In the genomic region with DNA sequence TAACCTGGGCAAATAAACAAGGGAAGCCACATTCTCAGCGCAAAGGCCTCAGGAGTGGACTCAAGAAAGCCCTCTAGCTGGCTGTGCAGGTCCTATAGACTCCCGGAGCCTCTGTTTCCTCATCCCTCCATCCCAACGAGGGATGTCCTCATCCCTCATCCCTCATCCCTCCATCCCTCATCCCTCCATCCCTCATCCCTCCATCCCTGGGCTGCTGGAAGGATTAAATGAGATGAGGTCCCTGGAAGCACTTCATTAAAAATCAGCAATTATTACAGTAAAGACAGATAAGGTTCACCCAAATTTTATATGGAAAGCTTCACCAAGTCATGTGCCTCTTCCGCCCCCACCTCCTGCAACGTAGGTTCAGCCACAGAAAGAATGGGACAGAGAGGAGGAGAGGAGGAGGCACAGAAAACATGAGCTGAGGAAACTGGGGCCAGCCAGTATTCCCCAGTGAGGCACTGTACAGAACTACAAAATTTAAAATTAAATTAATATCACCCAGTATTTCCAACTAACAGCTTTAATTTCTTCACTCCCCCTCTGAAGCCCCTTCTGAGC, we compare ENCODE assay signal across 26 cellular contexts. TPM values are rescaled to one million over a fixed set of nuclear protein-coding genes. Genes with fewer than 3 reads are reported as not detected.
A peak's percentile ranks its signal among the peaks of the same experiment; 100 is the strongest.
DNase-seq lines count a peak whose midpoint lies in the region; ATAC-seq, FAIRE-seq and TF ChIP-seq lines count a peak whose summit lies in the region.
"Had no signal": no experiment of that assay in that cellular context is flagged by ENCODE, and none has a peak within 500 bp of the region (broad histone marks: within the 10 kb centered on the region; RNA-seq: fewer than 3 reads in every experiment).

No MANE protein-coding gene starts in this region.

- CTCF ChIA-PET in HEK293 (lab: Yijun Ruan, JAX) (interaction anchor here (0.7 to 7.6 kb wide), 4 partner anchors 8 to 159 kb away, joined by 3 to 155 read pairs (median 4); no protein-coding TSS in a partner anchor), GM12878 (lab: Yijun Ruan, JAX) (interaction anchor here (0.6 to 7.1 kb wide), 12 partner anchors 15 to 168 kb away, joined by 3 to 287 read pairs (median 6); a partner anchor contains a TSS)

- in situ Hi-C loops in GM12878 (cut with MboI): loop anchor here (5.0 kb wide), 1 partner anchor 106 kb away; no protein-coding TSS in a partner anchor

- intact Hi-C loops in GM12878 (cut with micrococcal nuclease; ENCODE audit: unreplicated experiment) (no loop called here), sigmoid colon (cut with DNase I) (loop anchor here (5.0 kb wide), 1 partner anchor 44 kb away; no protein-coding TSS in a partner anchor)

- FAIRE-seq in GM12878 (lab: Jason Lieb, UNC): no peak
- FAIRE-seq: A549, GM12891 had no signal

- H3K27me3 ChIP-seq in BLaER1 treated with 17β-estradiol and CSF1 and Interleukin-3, amounts not matched to agents 10 nM and 100 nM: no peaks in the 10 kb centered on the region
- H3K27me3 ChIP-seq in GM12878 (replicated peaks in 1 of 2; ENCODE audit: control insufficient read depth in 2 of 2, insufficient read depth in 2 of 2, low read length in 1 of 2): no peaks in the 10 kb centered on the region
- no peaks in the 10 kb centered on the region for H3K27me3 ChIP-seq in neutrophil
- H3K27me3 ChIP-seq in sigmoid colon: no peaks in the 10 kb centered on the region
- H3K27me3 ChIP-seq: SJSA1 had no signal

- DNase-seq in GM12878 (ENCODE audit: low read depth, low spot score) (no peak), sigmoid colon (no peak)
- DNase-seq: AML-193; CD8-positive, alpha-beta memory T cell; DMS 273 treated with DMSO at 0.1 percent for 48 hours; EL; GDM1; IMR-90; NCI-H1436; NCI-H187; NCI-H446; NCI-H524 treated with DMSO at 0.1 percent for 48 hours; PC-3; Right ventricle myocardium superior; T-cell had no signal

- RAD21 ChIA-PET in GM12878 (lab: Charles Lee; ENCODE audit: unreplicated experiment): interaction anchor here (0.7 to 7.4 kb wide), 5 partner anchors 26 to 96 kb away, joined by 3 to 163 read pairs (median 4); a partner anchor contains a TSS

- H2AFZ ChIP-seq in GM12878 (ENCODE audit: control insufficient read depth, low read depth, low read length): no peak overlapping the region

- H3K79me2 ChIP-seq in GM12878 (ENCODE audit: control insufficient read depth, insufficient read depth, low read length): peaks cover 67% of the 10 kb centered on the region

- H3K4me3 ChIP-seq in BLaER1 treated with 17β-estradiol and CSF1 and Interleukin-3, amounts not matched to agents 10 nM and 100 nM: no peak overlapping the region
- H3K4me3 ChIP-seq in HEK293 (ENCODE audit: low read depth, low read length): no peak overlapping the region
- no peak overlapping the region; the same call in 1 of the 2 replicates for H3K4me3 ChIP-seq in GM12878
- H3K4me3 ChIP-seq in neutrophil (ENCODE audit: low read depth in 1 of 2, low read length in 1 of 2): peak overlapping the region; percentile 96 to 97
- no peak overlapping the region for H3K4me3 ChIP-seq in sigmoid colon
- H3K4me3 ChIP-seq: A549, SJSA1 had no signal

- TF ChIP-seq EP300 in GM12878 (IDR thresholded peaks at IDR 0.05; ENCODE audit: borderline replicate concordance in 1 of 2, control insufficient read depth in 1 of 2, low read depth in 2 of 2, low read length in 2 of 2) (no peak), sigmoid colon (IDR thresholded peaks at IDR 0.05) (no peak)

- WGBS in GM12878 (ENCODE audit: insufficient coverage, insufficient replicate concordance, low lambda C conversion rate, missing lambda C conversion rate): 89% methylated on average over 5 of the region's 5 CpGs
- 88 to 91% methylated on average over 5 of the region's 5 CpGs for WGBS in sigmoid colon, 2 donors

- POLR2A ChIA-PET in HEK293 (lab: Yijun Ruan, JAX): no interaction called here
- POLR2A ChIA-PET in GM12878 (lab: Charles Lee): interaction anchor here (0.6 to 1.0 kb wide), 3 partner anchors 37 to 89 kb away, joined by 3 to 4 read pairs (median 3); no protein-coding TSS in a partner anchor

- no peaks in the 10 kb centered on the region for H3K9me3 ChIP-seq in BLaER1 treated with 17β-estradiol and CSF1 and Interleukin-3, amounts not matched to agents 10 nM and 100 nM (replicated peaks in 1 of 11)
- H3K9me3 ChIP-seq in HEK293 (ENCODE audit: control insufficient read depth, insufficient read depth, low read depth, low read length) (no peaks in the 10 kb centered on the region), GM12878 (replicated peaks; ENCODE audit: control insufficient read depth, insufficient read depth, low read length) (no peaks in the 10 kb centered on the region), neutrophil (no peaks in the 10 kb centered on the region), sigmoid colon (no peaks in the 10 kb centered on the region)
- H3K9me3 ChIP-seq: A549 had no signal

- no peak for TF ChIP-seq POLR2A in GM12878 (IDR thresholded peaks at IDR 0.05; ENCODE audit: low read depth, low read length)
- no peak for TF ChIP-seq POLR2A in sigmoid colon (IDR thresholded peaks at IDR 0.05)

- no peak for TF ChIP-seq CTCF in HEK293 (tag by site-specific recombination; IDR thresholded peaks at IDR 0.05)
- TF ChIP-seq CTCF in GM12878 (IDR thresholded peaks at IDR 0.05 in 2 of 3, conservative IDR thresholded peaks at IDR 0.05 in 1 of 3; ENCODE audit: control insufficient read depth in 2 of 3, extremely low read depth in 1 of 3, insufficient read depth in 1 of 3, low read depth in 3 of 3, low read length in 3 of 3): no peak
- no peak for TF ChIP-seq CTCF in neutrophil (IDR thresholded peaks at IDR 0.05)
- no peak for TF ChIP-seq CTCF in sigmoid colon (IDR thresholded peaks at IDR 0.05)

- 0 out of 22 replicates have a peak, but pooled peaks cover 0 to 4% (median 0%) of the 10 kb centered on the region in 11 experiments for H3K36me3 ChIP-seq in BLaER1 treated with 17β-estradiol and CSF1 and Interleukin-3, amounts not matched to agents 10 nM and 100 nM
- H3K36me3 ChIP-seq in HEK293 (ENCODE audit: control insufficient read depth in 2 of 2, insufficient read depth in 1 of 2, low read length in 2 of 2) (no peaks in the 10 kb centered on the region), GM12878 (ENCODE audit: control insufficient read depth in 2 of 2, insufficient read depth in 2 of 2, low read length in 1 of 2) (no peaks in the 10 kb centered on the region; a peak in 1 of 4 replicates), neutrophil (peaks cover 4% of the 10 kb centered on the region), sigmoid colon (no peaks in the 10 kb centered on the region)

- peaks cover 28 to 89% (median 76%) of the 10 kb centered on the region in 11 experiments; a peak in 21 of 22 replicates for H4K20me1 ChIP-seq in BLaER1 treated with 17β-estradiol and CSF1 and Interleukin-3, amounts not matched to agents 10 nM and 100 nM
- no peaks in the 10 kb centered on the region for H4K20me1 ChIP-seq in GM12878 (ENCODE audit: control insufficient read depth, insufficient read depth)

- SMC1A ChIA-PET in GM12878 (lab: Charles Lee; ENCODE audit: uncharacterized antibody, unreplicated experiment): interaction anchor here (0.9 to 8.1 kb wide), 5 partner anchors 21 to 99 kb away, joined by 3 to 103 read pairs (median 3); no protein-coding TSS in a partner anchor

- peak overlapping the region; percentile 30 to 100 (median 98); a peak in 21 of 22 replicates for H3K4me2 ChIP-seq in BLaER1 treated with 17β-estradiol and CSF1 and Interleukin-3, amounts not matched to agents 10 nM and 100 nM
- peak overlapping the region; percentile 30; the same call in 1 of the 2 replicates for H3K4me2 ChIP-seq in GM12878 (ENCODE audit: control insufficient read depth, insufficient read depth)
- H3K4me2 ChIP-seq: A549 had no signal

- peaks cover 75 to 88% (median 85%) of the 10 kb centered on the region in 10 experiments for H3K4me1 ChIP-seq in BLaER1 treated with 17β-estradiol and CSF1 and Interleukin-3, amounts not matched to agents 10 nM and 100 nM
- peaks cover 13% of the 10 kb centered on the region for H3K4me1 ChIP-seq in HEK293 (ENCODE audit: control insufficient read depth, insufficient read depth, low read length)
- H3K4me1 ChIP-seq in GM12878 (ENCODE audit: control insufficient read depth, insufficient read depth, low read length): peaks cover 35% of the 10 kb centered on the region
- peaks cover 75 to 80% of the 10 kb centered on the region in 2 experiments for H3K4me1 ChIP-seq in neutrophil (ENCODE audit: control insufficient read depth in 1 of 2, insufficient read depth in 1 of 2, low read depth in 1 of 2, low read length in 1 of 2)
- H3K4me1 ChIP-seq in sigmoid colon: peaks cover 0 to 78% (median 52%) of the 10 kb centered on the region in 4 donors

- no peak for TF ChIP-seq RAD21 in GM12878 (IDR thresholded peaks at IDR 0.05; ENCODE audit: insufficient read depth, low read depth, low read length)

- ATAC-seq in GM12878 (no peak), HG03565 (IDR thresholded peaks at IDR 0.05; ENCODE audit: unreplicated experiment) (no peak), GM18520 (IDR thresholded peaks at IDR 0.05; ENCODE audit: unreplicated experiment) (no peak), HG03159 (IDR thresholded peaks at IDR 0.05; ENCODE audit: unreplicated experiment) (no peak)
- ATAC-seq: A549, HCT116, PC-3, T-cell had no signal

- BruUV-seq in GM12878 (replicated peaks; lab: Mats Ljungman, UMichigan): no TSS peak

- H3K9ac ChIP-seq in BLaER1 treated with 17β-estradiol and CSF1 and Interleukin-3, amounts not matched to agents 10 nM and 100 nM: peak overlapping the region in 3 of 11 experiments; percentile 7 to 42 (median 7); a peak in 3 of 22 replicates
- H3K9ac ChIP-seq in GM12878 (ENCODE audit: control insufficient read depth, insufficient read depth, low read length): no peak overlapping the region

- peak overlapping the region in 5 of 11 experiments; percentile 6 to 77 (median 71); a peak in 7 of 22 replicates for H3K27ac ChIP-seq in BLaER1 treated with 17β-estradiol and CSF1 and Interleukin-3, amounts not matched to agents 10 nM and 100 nM
- H3K27ac ChIP-seq in HEK293 (ENCODE audit: extremely low read depth, low read depth, low read length): no peak overlapping the region
- no peak overlapping the region for H3K27ac ChIP-seq in GM12878 (ENCODE audit: control insufficient read depth, insufficient read depth)
- H3K27ac ChIP-seq in neutrophil: peak overlapping the region; percentile 96
- peak overlapping the region in 1 of 4 donors; percentile 34 for H3K27ac ChIP-seq in sigmoid colon
- H3K27ac ChIP-seq: A549, C4-2B, SJSA1 had no signal

RNA-seq across cellular contexts. Expression of a gene that starts 4.8 kb away (rescaled TPM):
- 27.6 and 44.1 TPM in 2 replicates for total RNA-seq in GM12878 (2013; cell fraction: nucleolus; rRNA removed)
- total RNA-seq in GM12878 (2014; rRNA removed) (23.5 and 26.5 TPM in 2 replicates), GM12878 (2014; rRNA removed; fragmentation: Illumina TruSeq; extraction: Trizol) (15.9 and 21.9 TPM in 2 replicates), GM12878 (2021) (56.1 and 57.9 TPM in 2 replicates), sigmoid colon (10 to 100 TPM; 39.8 to 68.8 (median 54.3) TPM)
- 10.8 TPM for polyA plus RNA-seq in GM12878 (2011; ENCODE audit: low read depth)
- polyA plus RNA-seq in GM12878 (2011; rRNA removed) (33.3 and 73.2 TPM in 2 replicates), GM12878 (2014; fragmentation: Illumina TruSeq; extraction: Trizol) (21.9 and 36.4 TPM in 2 replicates), GM12878 (2014; fragmentation: Nextera tagmentation; extraction: Ambion mirVana) (1 to 10 TPM; 1.3 to 2.1 TPM), GM12878 (2014; rRNA removed) (36.2 and 36.3 TPM in 2 replicates), GM12878 (2016; fragmentation: Nextera tagmentation; extraction: Ambion mirVana) (10 to 100 TPM; 24.5 to 27.5 TPM), sigmoid colon (10 to 100 TPM; 55.3 to 75.4 (median 71.2) TPM)
- polyA plus RNA-seq in GM12878 (2011; cell fraction: cytosol; rRNA removed): 73.7 and 83.9 TPM in 2 replicates
- polyA plus RNA-seq in GM12878 (2011; cell fraction: nucleus; rRNA removed): 69.1 and 75.9 TPM in 2 replicates
- polyA plus RNA-seq in GM12878 (2012): 22.0 and 26.6 TPM in 2 replicates
- 137 and 139 TPM in 2 replicates for polyA minus RNA-seq in GM12878 (2011; rRNA and poly(A)+ RNA removed)
- 32.7 and 33.5 TPM in 2 replicates for polyA minus RNA-seq in GM12878 (2011; cell fraction: cytosol; rRNA and poly(A)+ RNA removed)
- polyA minus RNA-seq in GM12878 (2011; cell fraction: nucleus; rRNA and poly(A)+ RNA removed): 38.8 and 49.5 TPM in 2 replicates

Comparison
In these comparisons a context has a peak if more than half of its experiments do, and no peak if none do; other contexts are left out.
1. H3K4me3 ChIP-seq: peak in neutrophil (2 of 2); none in BLaER1 treated with 17β-estradiol and CSF1 and Interleukin-3, amounts not matched to agents 10 nM and 100 nM (0 of 10), HEK293 (single experiment), GM12878 (single experiment) and sigmoid colon (0 of 4).